9 cellular contexts compared by ENCODE assay signal in genomic region chr18:74565993-74566392, GRCh38. TPM values are rescaled to one million over a fixed set of nuclear protein-coding genes. Genes with fewer than 3 reads are reported as not detected.
"Had no signal": no experiment of that assay in that cellular context is flagged by ENCODE, and none has a peak within 500 bp of the region (broad histone marks: within the 10 kb centered on the region; RNA-seq: fewer than 3 reads in every experiment).

No MANE protein-coding gene starts in this region.

RNA-seq across cellular contexts. Expression of gene CNDP1, which starts 31.7 kb away (rescaled TPM):
- total RNA-seq: OCI-LY7, PC-3, PC-9, Right ventricle myocardium inferior, Right ventricle myocardium superior, RPMI7951, SJCRH30, SJSA1 had no signal
- polyA plus RNA-seq: SK-N-SH had no signal
